ENCODE assay signal across 9 cellular contexts in the genomic region with DNA sequence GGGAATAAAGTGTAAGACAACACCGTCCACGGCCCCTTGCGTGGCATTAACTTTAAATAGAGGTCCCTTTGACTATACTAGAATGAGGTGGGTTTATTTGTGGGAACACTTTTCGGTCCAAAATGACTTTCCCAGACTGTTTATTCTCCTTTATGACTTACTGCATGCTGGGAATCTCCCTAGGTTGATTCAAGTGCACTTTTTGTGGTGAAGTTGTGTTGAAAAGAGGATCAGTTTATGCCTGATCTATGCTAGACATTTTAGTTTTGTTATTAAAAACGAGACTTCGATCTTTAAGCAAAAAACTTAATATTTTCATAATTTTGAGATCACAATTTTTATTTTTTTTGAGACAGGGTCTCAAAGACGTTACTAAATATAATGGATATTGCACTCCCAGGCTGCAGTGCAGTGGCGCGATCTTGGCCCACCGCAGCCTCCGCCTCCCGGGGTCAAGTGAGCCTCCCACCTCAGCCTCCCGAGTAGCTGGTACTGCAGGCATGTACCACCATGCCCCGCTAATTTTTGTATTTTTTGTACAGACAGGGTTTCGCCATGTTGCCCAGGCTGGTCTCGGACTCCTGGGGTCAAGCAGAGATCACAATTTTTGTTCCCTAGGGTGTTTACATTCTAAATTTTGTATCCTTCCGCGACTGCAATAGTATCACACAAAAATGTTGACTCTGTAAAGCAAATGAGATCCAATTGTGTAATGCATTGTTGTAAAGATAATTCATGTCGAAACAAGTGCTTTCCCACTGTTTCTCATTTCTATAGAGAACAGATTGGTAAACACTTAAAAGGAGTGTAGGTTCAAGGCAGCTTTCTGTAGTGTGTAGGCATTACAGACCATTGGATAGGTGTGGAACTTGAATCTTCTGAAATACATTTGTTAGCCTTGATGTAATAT. TPM values are rescaled to one million over a fixed set of nuclear protein-coding genes. Genes with fewer than 3 reads are reported as not detected.
A peak's percentile ranks its signal among the peaks of the same experiment; 100 is the strongest.
DNase-seq lines count a peak whose midpoint lies in the region; ATAC-seq and TF ChIP-seq lines count a peak whose summit lies in the region.
"Had no signal": no experiment of that assay in that cellular context is flagged by ENCODE, and none has a peak within 500 bp of the region (broad histone marks: within the 10 kb centered on the region; RNA-seq: fewer than 3 reads in every experiment).

No MANE protein-coding gene starts in this region.

- H3K4me3 Mint-ChIP-seq in T-cell = peak overlapping the region; percentile 94 to 99 (median 97)

- DNase-seq in T-cell (no peak), fibroblast of the aortic adventitia (ENCODE audit: low read depth) (no peak), UCSD-AML1 (lab: John Stamatoyannopoulos, UW; ENCODE audit: unreplicated experiment) (no peak), hippocampal formation (lab: John Stamatoyannopoulos, UW) (no peak)
- no peak for DNase-seq in effector CD4-positive, alpha-beta T cell

- peak overlapping the region; percentile 95 to 98 for H3K27ac Mint-ChIP-seq in T-cell

- no peak for TF ChIP-seq CTCF in fibroblast of the aortic adventitia (IDR thresholded peaks at IDR 0.05; ENCODE audit: insufficient read depth, low read length)

- CTCF ChIA-PET in T-cell (lab: Charles Lee) = interaction anchor here (0.6 to 3.8 kb wide), 7 partner anchors 12 to 1268 kb away, joined by 3 to 35 read pairs (median 5); no protein-coding TSS in a partner anchor

- H3K27me3 Mint-ChIP-seq in T-cell = no peaks in the 10 kb centered on the region

- peak overlapping the region in 20 of 21 experiments; percentile 97 to 100 (median 100) for H3K27ac ChIP-seq in skin epidermis

- peaks cover 66 to 70% (median 66%) of the 10 kb centered on the region in 3 donors for H3K4me1 Mint-ChIP-seq in T-cell

- POLR2A ChIA-PET in T-cell (lab: Charles Lee) = interaction anchor here (0.6 to 4.0 kb wide), 9 partner anchors 12 to 761 kb away, joined by 3 to 84 read pairs (median 13); no protein-coding TSS in a partner anchor

- peak; percentile 17 for ATAC-seq in HG02610 (IDR thresholded peaks at IDR 0.05; ENCODE audit: unreplicated experiment)
- ATAC-seq in T-cell (replicated peaks in 1 of 4) = no peak
- no peak for ATAC-seq in HG02870 (IDR thresholded peaks at IDR 0.05; ENCODE audit: unreplicated experiment)

- H3K36me3 Mint-ChIP-seq in T-cell = peaks cover 30% of the 10 kb centered on the region

- H3K9me3 Mint-ChIP-seq in T-cell = no peaks in the 10 kb centered on the region

- H3K4me3 ChIP-seq in fibroblast of the aortic adventitia (ENCODE audit: low read depth, low read length) = peak overlapping the region; percentile 92
- H3K4me3 ChIP-seq in skin epidermis = peak overlapping the region; percentile 80 to 99 (median 92)

RNA-seq across cellular contexts. Expression of a gene that starts 1.6 kb away (rescaled TPM):
- total RNA-seq in T-cell (100 to 1,000 TPM; 181 to 348 (median 192) TPM), fibroblast of the aortic adventitia (ENCODE audit: low replicate concordance) (253 and 525 TPM in 2 replicates)

RNA-seq across cellular contexts. Expression of a gene that starts 52.7 kb away (rescaled TPM):
- total RNA-seq in T-cell (10 to 100 TPM in 3 of 5 donors, not detected in 2; 11.4 to 15.6 (median 13.3) TPM), fibroblast of the aortic adventitia (ENCODE audit: low replicate concordance) (not detected in 2 replicates)
- total RNA-seq: activated CD8-positive, alpha-beta memory T cell treated with anti-CD3 and anti-CD28 coated beads for 36 hours had no signal
